In genomic region chr2:106143495-106144215, GRCh38 we compare ENCODE assay signal across 13 cellular contexts. TPM values are rescaled to one million over a fixed set of nuclear protein-coding genes. Genes with fewer than 3 reads are reported as not detected.
A peak's percentile ranks its signal among the peaks of the same experiment; 100 is the strongest.
DNase-seq lines count a peak whose midpoint lies in the region; ATAC-seq and FAIRE-seq lines count a peak whose summit lies in the region.
"Had no signal": no experiment of that assay in that cellular context is flagged by ENCODE, and none has a peak within 500 bp of the region (broad histone marks: within the 10 kb centered on the region; RNA-seq: fewer than 3 reads in every experiment).

No MANE protein-coding gene starts in this region.

- no peak for DNase-seq in activated naive CD4-positive, alpha-beta T cell treated with anti-CD3 and anti-CD28 coated beads, Interleukin-2, amount 10 ng/mL, durations not matched to agents 7 days and 5 days
- DNase-seq in activated naive CD4-positive, alpha-beta T cell treated with Interleukin-2 at 50 U/mL for 16 hours: no peak
- DNase-seq in RCC 7860 (ENCODE audit: low spot score) (peak; percentile 55), dermis blood vessel endothelial cell (peak; percentile 27), hippocampal formation (lab: John Stamatoyannopoulos, UW) (no peak), NCI-H1417 (lab: John Stamatoyannopoulos, UW) (no peak), hypothalamus (lab: John Stamatoyannopoulos, UW) (no peak)
- DNase-seq in stimulated activated effector memory CD8-positive, alpha-beta T cell treated with anti-CD3 and anti-CD28 coated beads, Interleukin-12 subunit alpha, Interleukin-12 subunit beta, amount 100 ng/mL, for 72 hours (ENCODE audit: low spot score in 2 of 2): no peak
- DNase-seq: stimulated activated CD4-positive, alpha-beta T cell treated with anti-CD3 and anti-CD28 coated beads, Interleukin-2, amount 100 ng/mL, for 48 hours; stomach had no signal

- H3K36me3 Mint-ChIP-seq in activated naive CD4-positive, alpha-beta T cell treated with anti-CD3 and anti-CD28 coated beads, Interleukin-2, amount 10 ng/mL, durations not matched to agents 7 days and 5 days: peaks cover 70% of the 10 kb centered on the region
- H3K36me3 Mint-ChIP-seq in stimulated activated effector memory CD8-positive, alpha-beta T cell treated with anti-CD3 and anti-CD28 coated beads, Interleukin-12 subunit alpha, Interleukin-12 subunit beta, amount 100 ng/mL, for 72 hours: peaks cover 58% of the 10 kb centered on the region

- CTCF ChIA-PET in activated naive CD4-positive, alpha-beta T cell treated with anti-CD3 and anti-CD28 coated beads, Interleukin-2, amount 10 ng/mL, durations not matched to agents 7 days and 5 days (lab: Charles Lee): interaction anchor here (5.1 kb wide), 1 partner anchor 15 kb away, joined by 30 read pairs; no protein-coding TSS in a partner anchor

- H3K27ac Mint-ChIP-seq in activated naive CD4-positive, alpha-beta T cell treated with anti-CD3 and anti-CD28 coated beads, Interleukin-2, amount 10 ng/mL, durations not matched to agents 7 days and 5 days: peak overlapping the region; percentile 49
- H3K27ac Mint-ChIP-seq in stimulated activated effector memory CD8-positive, alpha-beta T cell treated with anti-CD3 and anti-CD28 coated beads, Interleukin-12 subunit alpha, Interleukin-12 subunit beta, amount 100 ng/mL, for 72 hours: peak overlapping the region; percentile 90
- H3K27ac Mint-ChIP-seq: B cell, mesothelial cell of epicardium had no signal

- no peaks in the 10 kb centered on the region for H3K9me3 Mint-ChIP-seq in activated naive CD4-positive, alpha-beta T cell treated with anti-CD3 and anti-CD28 coated beads, Interleukin-2, amount 10 ng/mL, durations not matched to agents 7 days and 5 days
- H3K9me3 Mint-ChIP-seq in stimulated activated effector memory CD8-positive, alpha-beta T cell treated with anti-CD3 and anti-CD28 coated beads, Interleukin-12 subunit alpha, Interleukin-12 subunit beta, amount 100 ng/mL, for 72 hours: no peaks in the 10 kb centered on the region
- H3K9me3 Mint-ChIP-seq: mesothelial cell of epicardium had no signal

- ATAC-seq in stimulated activated effector memory CD8-positive, alpha-beta T cell treated with anti-CD3 and anti-CD28 coated beads, Interleukin-12 subunit alpha, Interleukin-12 subunit beta, amount 100 ng/mL, for 72 hours: no peak

- FAIRE-seq in RCC 7860 (lab: Jason Lieb, UNC): no peak
- FAIRE-seq: TTC549 had no signal

- H3K27me3 Mint-ChIP-seq in activated naive CD4-positive, alpha-beta T cell treated with anti-CD3 and anti-CD28 coated beads, Interleukin-2, amount 10 ng/mL, durations not matched to agents 7 days and 5 days: no peaks in the 10 kb centered on the region
- H3K27me3 Mint-ChIP-seq: B cell had no signal

- peaks cover 71% of the 10 kb centered on the region for H3K4me1 Mint-ChIP-seq in activated naive CD4-positive, alpha-beta T cell treated with anti-CD3 and anti-CD28 coated beads, Interleukin-2, amount 10 ng/mL, durations not matched to agents 7 days and 5 days
- peaks cover 75% of the 10 kb centered on the region for H3K4me1 Mint-ChIP-seq in stimulated activated effector memory CD8-positive, alpha-beta T cell treated with anti-CD3 and anti-CD28 coated beads, Interleukin-12 subunit alpha, Interleukin-12 subunit beta, amount 100 ng/mL, for 72 hours

- H3K4me3 Mint-ChIP-seq in activated naive CD4-positive, alpha-beta T cell treated with anti-CD3 and anti-CD28 coated beads, Interleukin-2, amount 10 ng/mL, durations not matched to agents 7 days and 5 days: no peak overlapping the region
- H3K4me3 Mint-ChIP-seq in stimulated activated effector memory CD8-positive, alpha-beta T cell treated with anti-CD3 and anti-CD28 coated beads, Interleukin-12 subunit alpha, Interleukin-12 subunit beta, amount 100 ng/mL, for 72 hours: peak overlapping the region; percentile 55
- H3K4me3 Mint-ChIP-seq: B cell, mesothelial cell of epicardium had no signal

RNA-seq across cellular contexts. Expression of gene UXS1, which starts 50.4 kb away (rescaled TPM):
- 39.5 and 46.9 TPM in 2 replicates for total RNA-seq in dermis blood vessel endothelial cell

Comparison
In these comparisons a context has a peak if more than half of its experiments do, and no peak if none do; other contexts are left out.
1. DNase-seq: peak in RCC 7860 (single experiment) and dermis blood vessel endothelial cell (single experiment); none in activated naive CD4-positive, alpha-beta T cell treated with anti-CD3 and anti-CD28 coated beads, Interleukin-2, amount 10 ng/mL, durations not matched to agents 7 days and 5 days (single experiment), activated naive CD4-positive, alpha-beta T cell treated with Interleukin-2 at 50 U/mL for 16 hours (single experiment), stimulated activated effector memory CD8-positive, alpha-beta T cell treated with anti-CD3 and anti-CD28 coated beads, Interleukin-12 subunit alpha, Interleukin-12 subunit beta, amount 100 ng/mL, for 72 hours (0 of 2), hippocampal formation (0 of 2), NCI-H1417 (0 of 3) and hypothalamus (0 of 51).